In genomic region chr7:4010206-4010605, GRCh38 we compare ENCODE assay signal across 25 cellular contexts.
"Had no signal": no experiment of that assay in that cellular context is flagged by ENCODE, and none has a peak within 500 bp of the region (broad histone marks: within the 10 kb centered on the region; RNA-seq: fewer than 3 reads in every experiment).

No MANE protein-coding gene starts in this region.

- H3K27me3 Mint-ChIP-seq: stimulated activated naive CD8-positive, alpha-beta T cell treated with anti-CD3 and anti-CD28 coated beads, Interleukin-15, Interleukin-2, amounts not matched to agents 100 ng/mL and 50 ng/mL, for 24 hours had no signal

- DNase-seq: effector CD8-positive, alpha-beta T cell; endodermal cell; foreskin keratinocyte; left ventricle myocardium superior; lower lobe of right lung; naive thymus-derived CD4-positive, alpha-beta T cell; right cardiac atrium; stimulated activated CD4-positive, alpha-beta T cell treated with anti-CD3 and anti-CD28 coated beads, Interleukin-15, amount 100 ng/mL, for 24 hours; stimulated activated CD4-positive, alpha-beta T cell treated with anti-CD3 and anti-CD28 coated beads, Interleukin-2, amount 100 ng/mL, for 48 hours; stimulated activated naive B cell treated with anti-CD40 and anti-IgM and Interleukin-4, amounts not matched to agents 10 μg/mL and 1 μg/mL and 100 μg/mL, for 72 hours; transverse colon had no signal

- H2AFZ ChIP-seq: neural progenitor cell had no signal

- H3K4me1 Mint-ChIP-seq: stimulated activated naive B cell treated with anti-CD40 and anti-IgM and Interleukin-4, amounts not matched to agents 10 μg/mL and 1 μg/mL and 100 μg/mL, for 72 hours had no signal

- H3K4me3 ChIP-seq: gastroesophageal sphincter, lower lobe of right lung, neural progenitor cell, prostate gland, sigmoid colon, skin epidermis, suprapubic skin, transverse colon, vagina had no signal

- H3K4me3 Mint-ChIP-seq: dendritic cell treated with granulocyte-macrophage colony-stimulating factor and Interleukin-4, amounts not matched to agents 40 ng/mL and 50 ng/mL, for 4 days; endodermal cell; naive thymus-derived CD4-positive, alpha-beta T cell; nephron; neural progenitor cell; stimulated activated naive B cell treated with anti-CD40 and anti-IgM and Interleukin-4, amounts not matched to agents 10 μg/mL and 1 μg/mL and 100 μg/mL, for 72 hours; stimulated activated naive CD8-positive, alpha-beta T cell treated with anti-CD3 and anti-CD28 coated beads, Interleukin-15, Interleukin-2, amounts not matched to agents 100 ng/mL and 50 ng/mL, for 24 hours had no signal

- H3K36me3 ChIP-seq: gastroesophageal sphincter, lower lobe of right lung, neural progenitor cell, prostate gland, suprapubic skin, transverse colon, vagina had no signal

- H3K9ac ChIP-seq: neural progenitor cell had no signal

- FAIRE-seq: colon, keratinocyte had no signal

- H3K36me3 Mint-ChIP-seq: stimulated activated naive B cell treated with anti-CD40 and anti-IgM and Interleukin-4, amounts not matched to agents 10 μg/mL and 1 μg/mL and 100 μg/mL, for 72 hours had no signal

- H3K9me3 Mint-ChIP-seq: dendritic cell treated with granulocyte-macrophage colony-stimulating factor and Interleukin-4, amounts not matched to agents 40 ng/mL and 50 ng/mL, for 4 days; endodermal cell; nephron; stimulated activated naive CD8-positive, alpha-beta T cell treated with anti-CD3 and anti-CD28 coated beads, Interleukin-15, Interleukin-2, amounts not matched to agents 100 ng/mL and 50 ng/mL, for 24 hours had no signal

- H3K27me3 ChIP-seq: foreskin keratinocyte, gastroesophageal sphincter, neural progenitor cell, sigmoid colon, suprapubic skin, transverse colon, vagina had no signal

- H3K27ac ChIP-seq: epithelial cell of prostate, foreskin keratinocyte, gastroesophageal sphincter, lower lobe of right lung, neural progenitor cell, prostate gland, sigmoid colon, skin epidermis, suprapubic skin, transverse colon, vagina had no signal

- H3K27ac Mint-ChIP-seq: dendritic cell treated with granulocyte-macrophage colony-stimulating factor and Interleukin-4, amounts not matched to agents 40 ng/mL and 50 ng/mL, for 4 days; endodermal cell; naive thymus-derived CD4-positive, alpha-beta T cell; nephron; neural progenitor cell; stimulated activated naive B cell treated with anti-CD40 and anti-IgM and Interleukin-4, amounts not matched to agents 10 μg/mL and 1 μg/mL and 100 μg/mL, for 72 hours; stimulated activated naive CD8-positive, alpha-beta T cell treated with anti-CD3 and anti-CD28 coated beads, Interleukin-15, Interleukin-2, amounts not matched to agents 100 ng/mL and 50 ng/mL, for 24 hours had no signal

- H3K9me3 ChIP-seq: gastroesophageal sphincter, lower lobe of right lung, prostate gland, sigmoid colon, suprapubic skin, transverse colon, vagina had no signal

- H3K4me1 ChIP-seq: gastroesophageal sphincter, lower lobe of right lung, prostate gland, transverse colon had no signal

- H3K4me2 ChIP-seq: neural progenitor cell had no signal

- ATAC-seq: esophagus mucosa; foreskin keratinocyte; gastroesophageal sphincter; left ventricle myocardium superior; lower lobe of right lung; naive thymus-derived CD4-positive, alpha-beta T cell; right cardiac atrium; stimulated activated naive B cell treated with anti-CD40 and anti-IgM and Interleukin-4, amounts not matched to agents 10 μg/mL and 1 μg/mL and 100 μg/mL, for 72 hours had no signal
